Comparison of ENCODE assay signal across 30 cellular contexts in the genomic region with DNA sequence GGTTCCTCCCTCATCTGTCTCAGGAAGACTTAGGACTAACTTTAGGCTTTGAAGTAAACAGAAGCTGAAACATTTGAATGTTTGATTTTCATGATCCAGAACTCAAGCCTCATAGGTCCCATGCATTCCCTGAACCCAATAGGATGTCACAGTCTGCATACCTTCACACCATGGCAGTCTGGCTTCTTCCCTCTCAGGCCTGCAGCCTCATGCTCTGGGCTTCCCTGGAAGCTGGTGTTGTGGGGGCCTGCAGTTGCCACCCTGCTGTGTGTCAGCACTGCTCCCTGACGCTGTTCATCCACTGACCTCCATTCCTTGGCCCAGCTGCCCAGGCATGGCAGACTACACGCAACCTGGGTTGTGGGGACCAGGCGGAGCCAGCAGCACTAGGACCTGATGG.
"Had no signal": no experiment of that assay in that cellular context is flagged by ENCODE, and none has a peak within 500 bp of the region (broad histone marks: within the 10 kb centered on the region; RNA-seq: fewer than 3 reads in every experiment).

No MANE protein-coding gene starts in this region.

- H3K4me3 ChIP-seq: adrenal gland, coronary artery, dorsolateral prefrontal cortex, right atrium auricular region, smooth muscle cell, suprapubic skin, tibial artery had no signal

- H3K27me3 ChIP-seq: adrenal gland, brain microvascular endothelial cell, dorsolateral prefrontal cortex, right atrium auricular region, suprapubic skin, tibial artery had no signal

- DNase-seq: activated CD4-positive, alpha-beta memory T cell treated with anti-CD3 and anti-CD28 coated beads for 36 hours; activated CD4-positive, alpha-beta T cell treated with anti-CD3 and anti-CD28 coated beads for 48 hours; activated naive CD4-positive, alpha-beta T cell; activated T-cell treated with anti-CD3 and anti-CD28 coated beads, Interleukin-2, amount 50 U/mL, for 72 hours; adrenal gland; brain microvascular endothelial cell; dorsolateral prefrontal cortex; effector memory CD8-positive, alpha-beta T cell; head of caudate nucleus; hippocampal formation; immature natural killer cell; kidney; left colon; midbrain; naive thymus-derived CD8-positive, alpha-beta T cell; stimulated activated CD4-positive, alpha-beta T cell treated with anti-CD3 and anti-CD28 coated beads, Interleukin-1b, Interleukin-23, amount 100 ng/mL, for 48 hours; stimulated activated naive CD4-positive, alpha-beta T cell; T-helper 9 cell; tibial artery had no signal

- H3K4me3 Mint-ChIP-seq: activated CD4-positive, alpha-beta memory T cell treated with anti-CD3 and anti-CD28 coated beads for 36 hours; activated T-cell treated with anti-CD3 and anti-CD28 coated beads, Interleukin-2, amount 50 U/mL, for 72 hours; effector memory CD8-positive, alpha-beta T cell; immature natural killer cell; naive thymus-derived CD8-positive, alpha-beta T cell; neural crest cell; T-helper 1 cell treated with Interleukin-12 subunit alpha and Interleukin-12 subunit beta and Interleukin-4 antibody, amounts not matched to agents 30 μg/mL and 1 μg/mL, for 36 hours had no signal

- H3K27ac Mint-ChIP-seq: activated CD4-positive, alpha-beta memory T cell treated with anti-CD3 and anti-CD28 coated beads for 36 hours; effector memory CD8-positive, alpha-beta T cell; T-helper 1 cell treated with Interleukin-12 subunit alpha and Interleukin-12 subunit beta and Interleukin-4 antibody, amounts not matched to agents 30 μg/mL and 1 μg/mL, for 36 hours had no signal

- H3K27me3 Mint-ChIP-seq: activated CD4-positive, alpha-beta memory T cell treated with anti-CD3 and anti-CD28 coated beads for 36 hours; effector memory CD8-positive, alpha-beta T cell; naive thymus-derived CD8-positive, alpha-beta T cell had no signal

- H3K36me3 ChIP-seq: adrenal gland, brain microvascular endothelial cell, right atrium auricular region had no signal

- ATAC-seq: activated CD4-positive, CD25-positive, alpha-beta regulatory T cell treated with anti-CD3 and anti-CD28 coated beads, Interleukin-2, amount 50 U/mL, for 24 hours; activated T-cell treated with anti-CD3 and anti-CD28 coated beads, Interleukin-2, amount 50 U/mL, for 72 hours; effector memory CD8-positive, alpha-beta T cell; left colon; naive thymus-derived CD8-positive, alpha-beta T cell had no signal

- FAIRE-seq: astrocyte, endothelial cell of umbilical vein, kidney, TTC549 had no signal

- H3K27ac ChIP-seq: adrenal gland, brain microvascular endothelial cell, coronary artery, right atrium auricular region, suprapubic skin, tibial artery, VCaP had no signal

- H3K4me1 Mint-ChIP-seq: immature natural killer cell had no signal

- H3K9me3 Mint-ChIP-seq: activated CD4-positive, alpha-beta memory T cell treated with anti-CD3 and anti-CD28 coated beads for 36 hours; activated T-cell treated with anti-CD3 and anti-CD28 coated beads, Interleukin-2, amount 50 U/mL, for 72 hours; effector memory CD8-positive, alpha-beta T cell; immature natural killer cell; neural crest cell; T-helper 1 cell treated with Interleukin-12 subunit alpha and Interleukin-12 subunit beta and Interleukin-4 antibody, amounts not matched to agents 30 μg/mL and 1 μg/mL, for 36 hours had no signal

- H3K4me1 ChIP-seq: right atrium auricular region, tibial artery had no signal

- H3K9me3 ChIP-seq: adrenal gland, right atrium auricular region, suprapubic skin, tibial artery had no signal

- H3K4me2 ChIP-seq: smooth muscle cell had no signal
